In the genomic region with DNA sequence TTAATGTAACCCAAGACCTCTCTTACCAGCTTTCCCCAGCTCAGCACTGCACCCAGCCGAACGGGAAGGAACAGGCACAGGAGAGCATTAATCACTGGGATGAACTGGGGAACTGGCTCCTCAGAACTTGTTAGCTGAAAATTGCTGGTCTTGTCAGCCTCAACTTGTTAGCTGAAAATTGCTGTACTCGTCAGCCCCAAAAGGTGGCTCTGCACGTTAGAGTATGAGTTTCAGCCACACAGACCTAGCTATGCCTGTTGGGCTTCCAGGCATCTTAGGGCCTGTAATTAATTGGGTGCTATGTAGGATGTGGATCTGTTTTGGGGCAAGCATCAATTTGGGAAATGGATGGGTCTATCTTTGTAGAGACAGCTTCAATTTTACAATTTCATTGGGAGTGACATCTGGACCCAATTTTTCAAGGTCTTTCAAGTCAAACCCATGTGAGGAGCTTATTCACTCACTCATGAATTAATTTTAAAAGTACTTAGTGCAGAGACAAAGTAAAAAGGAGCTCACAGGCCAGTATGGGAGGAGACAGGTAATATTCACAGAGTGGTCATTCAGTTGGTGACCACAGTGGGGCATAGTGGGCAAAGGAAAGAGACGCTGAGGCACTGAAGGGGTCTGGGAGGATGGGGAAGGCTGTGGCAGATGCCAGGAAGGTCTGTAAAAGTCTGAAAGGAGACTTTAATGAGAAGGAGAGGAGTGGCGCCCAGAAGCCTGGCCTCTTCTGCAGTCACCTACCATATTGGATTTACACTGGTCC, we compare ENCODE assay signal across 13 cellular contexts.
DNase-seq lines count a peak whose midpoint lies in the region; ATAC-seq and TF ChIP-seq lines count a peak whose summit lies in the region.
"Had no signal": no experiment of that assay in that cellular context is flagged by ENCODE, and none has a peak within 500 bp of the region (broad histone marks: within the 10 kb centered on the region; RNA-seq: fewer than 3 reads in every experiment).

No MANE protein-coding gene starts in this region.

- no peaks in the 10 kb centered on the region for H3K9me3 ChIP-seq in IMR-90 (ENCODE audit: control insufficient read depth, insufficient read depth, low read length)
- H3K9me3 ChIP-seq: pancreas had no signal

- H3K4me1 Mint-ChIP-seq in chondrocyte (ENCODE audit: low read depth), result peaks cover 53% of the 10 kb centered on the region

- TF ChIP-seq CTCF in IMR-90 (conservative IDR thresholded peaks at IDR 0.05; ENCODE audit: low read depth, low read length), result peak; percentile 17; the same call in 1 of the 2 replicates
- TF ChIP-seq CTCF in chondrocyte (IDR thresholded peaks at IDR 0.05), result peak; percentile 70

- POLR2A ChIA-PET in IMR-90 (lab: Charles Lee; ENCODE audit: unreplicated experiment), result no interaction called here

- H3K23ac ChIP-seq in IMR-90 (ENCODE audit: low read depth, low read length), result no peak overlapping the region
- H3K23ac ChIP-seq in mesendoderm (ENCODE audit: low read length), result no peak overlapping the region

- TF ChIP-seq POLR2A in IMR-90 (IDR thresholded peaks at IDR 0.05; ENCODE audit: low read depth, low read length), result no peak

- H3K9me1 ChIP-seq in IMR-90 (ENCODE audit: insufficient read depth, low read length), result no peaks in the 10 kb centered on the region

- no peak overlapping the region for H2AK5ac ChIP-seq in IMR-90 (ENCODE audit: low read depth, low read length)
- H2AK5ac ChIP-seq in mesendoderm (ENCODE audit: low read length), result no peak overlapping the region

- no peak overlapping the region for H4K8ac ChIP-seq in IMR-90 (ENCODE audit: low read depth in 2 of 2, low read length in 2 of 2)
- H4K8ac ChIP-seq in mesendoderm (ENCODE audit: low read depth, low read length), result no peak overlapping the region

- H4K20me1 ChIP-seq in IMR-90 (ENCODE audit: insufficient read depth, low read length), result no peaks in the 10 kb centered on the region

- peak; percentile 30; the same call in 1 of the 2 replicates for TF ChIP-seq RAD21 in IMR-90 (IDR thresholded peaks at IDR 0.05; ENCODE audit: low read length)

- H2AFZ ChIP-seq in IMR-90 (replicated peaks; ENCODE audit: low read length, poor library complexity), result no peak overlapping the region

- H3K79me2 ChIP-seq in mesendoderm (ENCODE audit: control insufficient read depth, insufficient read depth, low read length), result no peaks in the 10 kb centered on the region

- H2BK5ac ChIP-seq in IMR-90 (ENCODE audit: low read depth, low read length, poor library complexity, severe bottlenecking) (no peak overlapping the region), mesendoderm (ENCODE audit: low read length) (no peak overlapping the region)

- H3K56ac ChIP-seq in IMR-90 (ENCODE audit: extremely low read depth, insufficient read depth, low read length) (no peak overlapping the region), mesendoderm (ENCODE audit: low read length) (no peak overlapping the region)

- H3K4me1 ChIP-seq in IMR-90 (ENCODE audit: control insufficient read depth, insufficient read depth, low read length) (no peaks in the 10 kb centered on the region), mesendoderm (ENCODE audit: control insufficient read depth, low read depth, low read length) (no peaks in the 10 kb centered on the region)
- H3K4me1 ChIP-seq: pancreas had no signal

- H4K5ac ChIP-seq in IMR-90 (ENCODE audit: low read depth, low read length) (no peak overlapping the region), mesendoderm (ENCODE audit: low read length) (no peak overlapping the region)

- H2BK20ac ChIP-seq in IMR-90 (ENCODE audit: low read depth, low read length), result no peak overlapping the region

- no peaks in the 10 kb centered on the region for H3K27me3 Mint-ChIP-seq in chondrocyte (ENCODE audit: low read depth)

- no peak overlapping the region for H3K14ac ChIP-seq in IMR-90 (replicated peaks; ENCODE audit: low read depth, low read length)

- H4K91ac ChIP-seq in IMR-90 (ENCODE audit: insufficient read depth, low read depth, low read length), result no peak overlapping the region

- no peaks in the 10 kb centered on the region for H3K79me1 ChIP-seq in IMR-90 (ENCODE audit: low read depth in 1 of 2, low read length in 2 of 2)
- no peaks in the 10 kb centered on the region for H3K79me1 ChIP-seq in mesendoderm (ENCODE audit: low read length)

- in situ Hi-C loops in ACHN (cut with HindIII; ENCODE audit: low pct_ligation_motif_present, low pct_unique_long_range_greater_than_20kb, low sequenced_read_pairs) (no loop called here), IMR-90 (cut with MboI; ENCODE audit: low sequenced_read_pairs) (no loop called here)

- H3K27ac ChIP-seq in IMR-90 (ENCODE audit: insufficient read depth, low read length) (no peak overlapping the region), mesendoderm (ENCODE audit: low read depth, low read length) (no peak overlapping the region)
- H3K27ac ChIP-seq: pancreas had no signal

- no peak for ATAC-seq in IMR-90 (ENCODE audit: low read depth)
- no peak for ATAC-seq in HG03045 (IDR thresholded peaks at IDR 0.05; ENCODE audit: unreplicated experiment)
- ATAC-seq: activated naive CD4-positive, alpha-beta T cell treated with anti-CD3 and anti-CD28 coated beads, Interleukin-2, amount 50 U/mL, for 72 hours had no signal

- CTCF ChIA-PET in IMR-90 (lab: Yijun Ruan, JAX), result interaction anchor here (0.6 kb wide), 1 partner anchor 522 kb away, joined by 3 read pairs; no protein-coding TSS in a partner anchor

- H3K4me3 ChIP-seq in IMR-90 (ENCODE audit: insufficient read depth, low read depth, low read length) (no peak overlapping the region), mesendoderm (ENCODE audit: low read length) (no peak overlapping the region)
- H3K4me3 ChIP-seq: pancreas had no signal

- BruUV-seq in IMR-90 (replicated peaks; lab: Mats Ljungman, UMichigan), result no TSS peak

- no peak overlapping the region for H2BK15ac ChIP-seq in IMR-90 (ENCODE audit: low read depth, low read length)
- H2BK15ac ChIP-seq in mesendoderm (replicated peaks; ENCODE audit: low read depth), result no peak overlapping the region

- no peak overlapping the region for H2BK120ac ChIP-seq in IMR-90 (ENCODE audit: low read depth, low read length)
- H2BK120ac ChIP-seq in mesendoderm (ENCODE audit: low read depth, low read length), result no peak overlapping the region

- no peak overlapping the region for H3K18ac ChIP-seq in IMR-90 (ENCODE audit: low read depth, low read length)
- no peak overlapping the region for H3K18ac ChIP-seq in mesendoderm (ENCODE audit: low read length)

- no CpG with 5 or more reads among the region's 6 CpGs for WGBS in IMR-90 (ENCODE audit: extremely low coverage in 2 of 2, insufficient read length in 1 of 2), 2 experiments
- no CpG with 5 or more reads among the region's 6 CpGs for WGBS in mesendoderm (ENCODE audit: extremely low coverage, insufficient coverage, low lambda C conversion rate)

- dilution Hi-C loops in IMR-90 (cut with HindIII; ENCODE audit: low sequenced_read_pairs, unreplicated experiment), result no loop called here

- intact Hi-C loops in IMR-90 (cut with micrococcal nuclease), result no loop called here

- no peaks in the 10 kb centered on the region for H3K27me3 ChIP-seq in IMR-90 (ENCODE audit: control insufficient read depth, insufficient read depth, low read length)
- no peaks in the 10 kb centered on the region for H3K27me3 ChIP-seq in mesendoderm (ENCODE audit: insufficient read depth, low read length, poor library complexity)
- H3K27me3 ChIP-seq: pancreas had no signal

- H3K36me3 Mint-ChIP-seq in chondrocyte (ENCODE audit: low read depth), result peaks cover 1% of the 10 kb centered on the region

- H2AK9ac ChIP-seq in IMR-90 (replicated peaks; ENCODE audit: low read depth, low read length, poor library complexity), result no peak overlapping the region

- H3K4me3 Mint-ChIP-seq in chondrocyte (ENCODE audit: unreplicated experiment), result no peak overlapping the region

- H3K4ac ChIP-seq in IMR-90 (ENCODE audit: low read depth, low read length) (no peak overlapping the region), mesendoderm (ENCODE audit: low read depth, low read length) (no peak overlapping the region)

- H3K9ac ChIP-seq in IMR-90 (ENCODE audit: low read depth, low read length) (no peak overlapping the region), mesendoderm (ENCODE audit: low read length) (no peak overlapping the region)

- H3K4me2 ChIP-seq in IMR-90 (ENCODE audit: low read depth, low read length), result no peak overlapping the region
- no peak overlapping the region for H3K4me2 ChIP-seq in mesendoderm (ENCODE audit: low read length)

- DNase-seq in ACHN (peak; percentile 17), IMR-90 (no peak), chondrocyte (ENCODE audit: low spot score) (no peak), mesendoderm (peak; percentile 56), NCI-H2029 (lab: John Stamatoyannopoulos, UW) (no peak), HT-29 (ENCODE audit: low spot score) (no peak)
- no peak for DNase-seq in activated CD4-positive, alpha-beta T cell treated with anti-CD3 and anti-CD28 coated beads, Interleukin-2, amount 50 U/mL, for 4 hours
- DNase-seq: activated CD4-positive, alpha-beta T cell treated with anti-CD3 and anti-CD28 coated beads for 1 hour; NCI-H1930; pancreas; RPMI8226 had no signal

- peak overlapping the region; percentile 84 for H3K27ac Mint-ChIP-seq in chondrocyte (ENCODE audit: unreplicated experiment)
- H3K27ac Mint-ChIP-seq: activated naive CD4-positive, alpha-beta T cell treated with anti-CD3 and anti-CD28 coated beads, Interleukin-2, amount 50 U/mL, for 72 hours had no signal

- peaks cover 5% of the 10 kb centered on the region for H3K9me3 Mint-ChIP-seq in chondrocyte (ENCODE audit: low read depth)

- H3K36me3 ChIP-seq in IMR-90 (ENCODE audit: control insufficient read depth, insufficient read depth, low read length), result no peaks in the 10 kb centered on the region
- no peaks in the 10 kb centered on the region for H3K36me3 ChIP-seq in mesendoderm (ENCODE audit: control insufficient read depth, insufficient read depth, low read length)
- H3K36me3 ChIP-seq: pancreas had no signal

TF ChIP-seq in IMR-90, 13 proteins besides CTCF, POLR2A, EP300 and RAD21 (continues in another document):
- TF ChIP-seq BHLHE40 (IDR thresholded peaks at IDR 0.05; ENCODE audit: low read depth, low read length), result no peak
- no peak for TF ChIP-seq MXI1 (IDR thresholded peaks at IDR 0.05; ENCODE audit: borderline replicate concordance, low read depth, low read length)
- no peak for TF ChIP-seq CEBPB (IDR thresholded peaks at IDR 0.05; ENCODE audit: low read depth, low read length)
- TF ChIP-seq RCOR1 (IDR thresholded peaks at IDR 0.05; ENCODE audit: insufficient replicate concordance, low read length), result no peak
- TF ChIP-seq FOS (IDR thresholded peaks at IDR 0.05; ENCODE audit: low read depth, low read length), result no peak
- TF ChIP-seq RFX5 (IDR thresholded peaks at IDR 0.05; ENCODE audit: low read depth, low read length), result no peak
- TF ChIP-seq, protein P1, sequence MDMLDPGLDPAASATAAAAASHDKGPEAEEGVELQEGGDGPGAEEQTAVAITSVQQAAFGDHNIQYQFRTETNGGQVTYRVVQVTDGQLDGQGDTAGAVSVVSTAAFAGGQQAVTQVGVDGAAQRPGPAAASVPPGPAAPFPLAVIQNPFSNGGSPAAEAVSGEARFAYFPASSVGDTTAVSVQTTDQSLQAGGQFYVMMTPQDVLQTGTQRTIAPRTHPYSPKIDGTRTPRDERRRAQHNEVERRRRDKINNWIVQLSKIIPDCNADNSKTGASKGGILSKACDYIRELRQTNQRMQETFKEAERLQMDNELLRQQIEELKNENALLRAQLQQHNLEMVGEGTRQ (IDR thresholded peaks at IDR 0.05; ENCODE audit: low read depth, low read length), result no peak

Comparison
In these comparisons a context has a peak if more than half of its experiments do, and no peak if none do; other contexts are left out.
1. DNase-seq: peak in ACHN (single experiment) and mesendoderm (single experiment); none in IMR-90 (single experiment), chondrocyte (single experiment), NCI-H2029 (single experiment), activated CD4-positive, alpha-beta T cell treated with anti-CD3 and anti-CD28 coated beads, Interleukin-2, amount 50 U/mL, for 4 hours (0 of 2) and HT-29 (single experiment).